1 cellular context compared by ENCODE assay signal in the genomic region with DNA sequence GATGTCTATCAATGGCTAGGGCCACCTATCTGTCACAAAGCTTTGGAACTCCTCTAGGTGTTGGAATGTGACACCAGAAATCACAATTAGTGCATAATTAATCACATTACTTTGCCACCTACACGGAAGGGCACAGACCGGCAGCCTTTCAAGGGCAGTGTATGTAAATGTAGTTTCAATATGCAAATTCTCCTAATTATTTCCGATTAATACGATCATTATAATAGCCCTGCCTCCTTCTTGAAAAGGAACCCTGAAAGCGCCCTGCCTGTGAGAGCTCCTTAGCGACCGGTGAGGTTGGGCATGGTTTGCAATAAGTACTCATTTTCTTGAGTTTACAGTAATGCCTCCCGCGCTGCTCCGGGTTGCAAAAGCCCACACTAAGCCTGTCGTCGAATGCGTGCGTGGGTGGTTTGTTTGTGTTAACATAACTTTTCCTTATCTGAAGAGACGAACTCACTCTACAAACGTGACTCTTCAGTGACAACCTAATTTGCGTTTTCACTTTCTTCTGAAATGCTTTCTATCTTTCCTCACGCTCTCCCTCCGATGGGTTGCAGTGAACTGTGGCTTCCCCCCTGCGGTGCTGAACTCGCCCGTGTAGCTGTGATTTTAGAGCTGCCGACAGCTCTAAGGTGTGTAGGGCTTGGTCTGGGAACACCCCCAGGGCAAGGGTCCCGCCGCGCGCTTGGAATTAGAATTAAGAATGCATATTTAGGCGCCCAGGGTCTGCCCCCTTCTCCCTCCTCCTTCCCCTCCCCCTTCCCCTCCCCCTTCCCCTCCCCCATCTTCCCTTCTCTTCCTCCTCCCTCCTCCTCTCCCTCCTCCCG.
TF ChIP-seq lines count a peak whose summit lies in the region.

No MANE protein-coding gene starts in this region.

TF ChIP-seq in K562, 482 proteins besides CTCF, POLR2A, EP300 and RAD21 (continued from another document and continues in another):
- TF ChIP-seq, protein P1, sequence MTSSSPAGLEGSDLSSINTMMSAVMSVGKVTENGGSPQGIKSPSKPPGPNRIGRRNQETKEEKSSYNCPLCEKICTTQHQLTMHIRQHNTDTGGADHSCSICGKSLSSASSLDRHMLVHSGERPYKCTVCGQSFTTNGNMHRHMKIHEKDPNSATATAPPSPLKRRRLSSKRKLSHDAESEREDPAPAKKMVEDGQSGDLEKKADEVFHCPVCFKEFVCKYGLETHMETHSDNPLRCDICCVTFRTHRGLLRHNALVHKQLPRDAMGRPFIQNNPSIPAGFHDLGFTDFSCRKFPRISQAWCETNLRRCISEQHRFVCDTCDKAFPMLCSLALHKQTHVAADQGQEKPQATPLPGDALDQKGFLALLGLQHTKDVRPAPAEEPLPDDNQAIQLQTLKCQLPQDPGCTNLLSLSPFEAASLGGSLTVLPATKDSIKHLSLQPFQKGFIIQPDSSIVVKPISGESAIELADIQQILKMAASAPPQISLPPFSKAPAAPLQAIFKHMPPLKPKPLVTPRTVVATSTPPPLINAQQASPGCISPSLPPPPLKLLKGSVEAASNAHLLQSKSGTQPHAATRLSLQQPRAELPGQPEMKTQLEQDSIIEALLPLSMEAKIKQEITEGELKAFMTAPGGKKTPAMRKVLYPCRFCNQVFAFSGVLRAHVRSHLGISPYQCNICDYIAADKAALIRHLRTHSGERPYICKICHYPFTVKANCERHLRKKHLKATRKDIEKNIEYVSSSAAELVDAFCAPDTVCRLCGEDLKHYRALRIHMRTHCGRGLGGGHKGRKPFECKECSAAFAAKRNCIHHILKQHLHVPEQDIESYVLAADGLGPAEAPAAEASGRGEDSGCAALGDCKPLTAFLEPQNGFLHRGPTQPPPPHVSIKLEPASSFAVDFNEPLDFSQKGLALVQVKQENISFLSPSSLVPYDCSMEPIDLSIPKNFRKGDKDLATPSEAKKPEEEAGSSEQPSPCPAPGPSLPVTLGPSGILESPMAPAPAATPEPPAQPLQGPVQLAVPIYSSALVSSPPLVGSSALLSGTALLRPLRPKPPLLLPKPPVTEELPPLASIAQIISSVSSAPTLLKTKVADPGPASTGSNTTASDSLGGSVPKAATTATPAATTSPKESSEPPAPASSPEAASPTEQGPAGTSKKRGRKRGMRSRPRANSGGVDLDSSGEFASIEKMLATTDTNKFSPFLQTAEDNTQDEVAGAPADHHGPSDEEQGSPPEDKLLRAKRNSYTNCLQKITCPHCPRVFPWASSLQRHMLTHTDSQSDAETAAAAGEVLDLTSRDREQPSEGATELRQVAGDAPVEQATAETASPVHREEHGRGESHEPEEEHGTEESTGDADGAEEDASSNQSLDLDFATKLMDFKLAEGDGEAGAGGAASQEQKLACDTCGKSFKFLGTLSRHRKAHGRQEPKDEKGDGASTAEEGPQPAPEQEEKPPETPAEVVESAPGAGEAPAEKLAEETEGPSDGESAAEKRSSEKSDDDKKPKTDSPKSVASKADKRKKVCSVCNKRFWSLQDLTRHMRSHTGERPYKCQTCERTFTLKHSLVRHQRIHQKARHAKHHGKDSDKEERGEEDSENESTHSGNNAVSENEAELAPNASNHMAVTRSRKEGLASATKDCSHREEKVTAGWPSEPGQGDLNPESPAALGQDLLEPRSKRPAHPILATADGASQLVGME (CRISPR knock-in tag; IDR thresholded peaks at IDR 0.05): no peak
- TF ChIP-seq TAF7 (tag; IDR thresholded peaks at IDR 0.05): no peak
- no peak for TF ChIP-seq SRSF1 (IDR thresholded peaks at IDR 0.05; ENCODE audit: low read depth, low read length)
- TF ChIP-seq, protein P2, sequence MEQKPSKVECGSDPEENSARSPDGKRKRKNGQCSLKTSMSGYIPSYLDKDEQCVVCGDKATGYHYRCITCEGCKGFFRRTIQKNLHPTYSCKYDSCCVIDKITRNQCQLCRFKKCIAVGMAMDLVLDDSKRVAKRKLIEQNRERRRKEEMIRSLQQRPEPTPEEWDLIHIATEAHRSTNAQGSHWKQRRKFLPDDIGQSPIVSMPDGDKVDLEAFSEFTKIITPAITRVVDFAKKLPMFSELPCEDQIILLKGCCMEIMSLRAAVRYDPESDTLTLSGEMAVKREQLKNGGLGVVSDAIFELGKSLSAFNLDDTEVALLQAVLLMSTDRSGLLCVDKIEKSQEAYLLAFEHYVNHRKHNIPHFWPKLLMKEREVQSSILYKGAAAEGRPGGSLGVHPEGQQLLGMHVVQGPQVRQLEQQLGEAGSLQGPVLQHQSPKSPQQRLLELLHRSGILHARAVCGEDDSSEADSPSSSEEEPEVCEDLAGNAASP (IDR thresholded peaks at IDR 0.05): no peak
- TF ChIP-seq PRMT5 (CRISPR knock-in tag; IDR thresholded peaks at IDR 0.05): no peak
- no peak for TF ChIP-seq JUNB (CRISPR knock-in tag; conservative IDR thresholded peaks at IDR 0.05)
- no peak for TF ChIP-seq ZNF121 (CRISPR knock-in tag; conservative IDR thresholded peaks at IDR 0.05)
- TF ChIP-seq, protein P3, sequence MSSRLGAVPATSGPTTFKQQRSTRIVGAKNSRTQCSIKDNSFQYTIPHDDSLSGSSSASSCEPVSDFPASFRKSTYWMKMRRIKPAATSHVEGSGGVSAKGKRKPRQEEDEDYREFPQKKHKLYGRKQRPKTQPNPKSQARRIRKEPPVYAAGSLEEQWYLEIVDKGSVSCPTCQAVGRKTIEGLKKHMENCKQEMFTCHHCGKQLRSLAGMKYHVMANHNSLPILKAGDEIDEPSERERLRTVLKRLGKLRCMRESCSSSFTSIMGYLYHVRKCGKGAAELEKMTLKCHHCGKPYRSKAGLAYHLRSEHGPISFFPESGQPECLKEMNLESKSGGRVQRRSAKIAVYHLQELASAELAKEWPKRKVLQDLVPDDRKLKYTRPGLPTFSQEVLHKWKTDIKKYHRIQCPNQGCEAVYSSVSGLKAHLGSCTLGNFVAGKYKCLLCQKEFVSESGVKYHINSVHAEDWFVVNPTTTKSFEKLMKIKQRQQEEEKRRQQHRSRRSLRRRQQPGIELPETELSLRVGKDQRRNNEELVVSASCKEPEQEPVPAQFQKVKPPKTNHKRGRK (tag; IDR thresholded peaks at IDR 0.05): no peak
- no peak for TF ChIP-seq ZNF431 (CRISPR knock-in tag; IDR thresholded peaks at IDR 0.05)
- TF ChIP-seq, protein P4, sequence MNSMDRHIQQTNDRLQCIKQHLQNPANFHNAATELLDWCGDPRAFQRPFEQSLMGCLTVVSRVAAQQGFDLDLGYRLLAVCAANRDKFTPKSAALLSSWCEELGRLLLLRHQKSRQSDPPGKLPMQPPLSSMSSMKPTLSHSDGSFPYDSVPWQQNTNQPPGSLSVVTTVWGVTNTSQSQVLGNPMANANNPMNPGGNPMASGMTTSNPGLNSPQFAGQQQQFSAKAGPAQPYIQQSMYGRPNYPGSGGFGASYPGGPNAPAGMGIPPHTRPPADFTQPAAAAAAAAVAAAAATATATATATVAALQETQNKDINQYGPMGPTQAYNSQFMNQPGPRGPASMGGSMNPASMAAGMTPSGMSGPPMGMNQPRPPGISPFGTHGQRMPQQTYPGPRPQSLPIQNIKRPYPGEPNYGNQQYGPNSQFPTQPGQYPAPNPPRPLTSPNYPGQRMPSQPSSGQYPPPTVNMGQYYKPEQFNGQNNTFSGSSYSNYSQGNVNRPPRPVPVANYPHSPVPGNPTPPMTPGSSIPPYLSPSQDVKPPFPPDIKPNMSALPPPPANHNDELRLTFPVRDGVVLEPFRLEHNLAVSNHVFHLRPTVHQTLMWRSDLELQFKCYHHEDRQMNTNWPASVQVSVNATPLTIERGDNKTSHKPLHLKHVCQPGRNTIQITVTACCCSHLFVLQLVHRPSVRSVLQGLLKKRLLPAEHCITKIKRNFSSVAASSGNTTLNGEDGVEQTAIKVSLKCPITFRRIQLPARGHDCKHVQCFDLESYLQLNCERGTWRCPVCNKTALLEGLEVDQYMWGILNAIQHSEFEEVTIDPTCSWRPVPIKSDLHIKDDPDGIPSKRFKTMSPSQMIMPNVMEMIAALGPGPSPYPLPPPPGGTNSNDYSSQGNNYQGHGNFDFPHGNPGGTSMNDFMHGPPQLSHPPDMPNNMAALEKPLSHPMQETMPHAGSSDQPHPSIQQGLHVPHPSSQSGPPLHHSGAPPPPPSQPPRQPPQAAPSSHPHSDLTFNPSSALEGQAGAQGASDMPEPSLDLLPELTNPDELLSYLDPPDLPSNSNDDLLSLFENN (IDR thresholded peaks at IDR 0.05; ENCODE audit: low read depth in 2 of 2, low read length in 2 of 2): 0 out of 4 replicates have a peak, but pooled peaks of 1 of the 2 experiments have one; percentile 29
- TF ChIP-seq, protein P5, sequence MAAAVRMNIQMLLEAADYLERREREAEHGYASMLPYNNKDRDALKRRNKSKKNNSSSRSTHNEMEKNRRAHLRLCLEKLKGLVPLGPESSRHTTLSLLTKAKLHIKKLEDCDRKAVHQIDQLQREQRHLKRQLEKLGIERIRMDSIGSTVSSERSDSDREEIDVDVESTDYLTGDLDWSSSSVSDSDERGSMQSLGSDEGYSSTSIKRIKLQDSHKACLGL (CRISPR knock-in tag; IDR thresholded peaks at IDR 0.05; ENCODE audit: borderline replicate concordance, poor library complexity, severe bottlenecking): no peak
- TF ChIP-seq ZFPM2 (CRISPR knock-in tag; IDR thresholded peaks at IDR 0.05): no peak
- no peak for TF ChIP-seq ZNF124 (CRISPR knock-in tag; IDR thresholded peaks at IDR 0.05)
- TF ChIP-seq, protein P6, sequence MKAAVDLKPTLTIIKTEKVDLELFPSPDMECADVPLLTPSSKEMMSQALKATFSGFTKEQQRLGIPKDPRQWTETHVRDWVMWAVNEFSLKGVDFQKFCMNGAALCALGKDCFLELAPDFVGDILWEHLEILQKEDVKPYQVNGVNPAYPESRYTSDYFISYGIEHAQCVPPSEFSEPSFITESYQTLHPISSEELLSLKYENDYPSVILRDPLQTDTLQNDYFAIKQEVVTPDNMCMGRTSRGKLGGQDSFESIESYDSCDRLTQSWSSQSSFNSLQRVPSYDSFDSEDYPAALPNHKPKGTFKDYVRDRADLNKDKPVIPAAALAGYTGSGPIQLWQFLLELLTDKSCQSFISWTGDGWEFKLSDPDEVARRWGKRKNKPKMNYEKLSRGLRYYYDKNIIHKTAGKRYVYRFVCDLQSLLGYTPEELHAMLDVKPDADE (conservative IDR thresholded peaks at IDR 0.05; ENCODE audit: control insufficient read depth, low read depth, low read length): no peak
- 0 out of 2 replicates have a peak, but pooled peaks have one; percentile 7 for TF ChIP-seq TCF3 (CRISPR knock-in tag; IDR thresholded peaks at IDR 0.05)
- TF ChIP-seq, protein P7, sequence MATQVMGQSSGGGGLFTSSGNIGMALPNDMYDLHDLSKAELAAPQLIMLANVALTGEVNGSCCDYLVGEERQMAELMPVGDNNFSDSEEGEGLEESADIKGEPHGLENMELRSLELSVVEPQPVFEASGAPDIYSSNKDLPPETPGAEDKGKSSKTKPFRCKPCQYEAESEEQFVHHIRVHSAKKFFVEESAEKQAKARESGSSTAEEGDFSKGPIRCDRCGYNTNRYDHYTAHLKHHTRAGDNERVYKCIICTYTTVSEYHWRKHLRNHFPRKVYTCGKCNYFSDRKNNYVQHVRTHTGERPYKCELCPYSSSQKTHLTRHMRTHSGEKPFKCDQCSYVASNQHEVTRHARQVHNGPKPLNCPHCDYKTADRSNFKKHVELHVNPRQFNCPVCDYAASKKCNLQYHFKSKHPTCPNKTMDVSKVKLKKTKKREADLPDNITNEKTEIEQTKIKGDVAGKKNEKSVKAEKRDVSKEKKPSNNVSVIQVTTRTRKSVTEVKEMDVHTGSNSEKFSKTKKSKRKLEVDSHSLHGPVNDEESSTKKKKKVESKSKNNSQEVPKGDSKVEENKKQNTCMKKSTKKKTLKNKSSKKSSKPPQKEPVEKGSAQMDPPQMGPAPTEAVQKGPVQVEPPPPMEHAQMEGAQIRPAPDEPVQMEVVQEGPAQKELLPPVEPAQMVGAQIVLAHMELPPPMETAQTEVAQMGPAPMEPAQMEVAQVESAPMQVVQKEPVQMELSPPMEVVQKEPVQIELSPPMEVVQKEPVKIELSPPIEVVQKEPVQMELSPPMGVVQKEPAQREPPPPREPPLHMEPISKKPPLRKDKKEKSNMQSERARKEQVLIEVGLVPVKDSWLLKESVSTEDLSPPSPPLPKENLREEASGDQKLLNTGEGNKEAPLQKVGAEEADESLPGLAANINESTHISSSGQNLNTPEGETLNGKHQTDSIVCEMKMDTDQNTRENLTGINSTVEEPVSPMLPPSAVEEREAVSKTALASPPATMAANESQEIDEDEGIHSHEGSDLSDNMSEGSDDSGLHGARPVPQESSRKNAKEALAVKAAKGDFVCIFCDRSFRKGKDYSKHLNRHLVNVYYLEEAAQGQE (CRISPR knock-in tag; IDR thresholded peaks at IDR 0.05; ENCODE audit: low read depth): no peak
- TF ChIP-seq, protein P8, sequence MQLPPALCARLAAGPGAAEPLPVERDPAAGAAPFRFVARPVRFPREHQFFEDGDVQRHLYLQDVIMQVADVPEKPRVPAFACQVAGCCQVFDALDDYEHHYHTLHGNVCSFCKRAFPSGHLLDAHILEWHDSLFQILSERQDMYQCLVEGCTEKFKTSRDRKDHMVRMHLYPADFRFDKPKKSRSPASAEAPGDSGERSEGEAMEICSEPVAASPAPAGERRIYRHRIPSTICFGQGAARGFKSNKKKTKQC (CRISPR knock-in tag; IDR thresholded peaks at IDR 0.05): no peak
- TF ChIP-seq ZNF175 (CRISPR knock-in tag; IDR thresholded peaks at IDR 0.05; ENCODE audit: low read depth): no peak
- TF ChIP-seq ZNF217 (CRISPR knock-in tag; IDR thresholded peaks at IDR 0.05): no peak
- no peak for TF ChIP-seq CC2D1A (IDR thresholded peaks at IDR 0.05)
- TF ChIP-seq PHB (CRISPR knock-in tag; IDR thresholded peaks at IDR 0.05): no peak
- no peak; the same call in 1 of the 2 replicates for TF ChIP-seq CREB1 (IDR thresholded peaks at IDR 0.05)
- no peak; the same call in 1 of the 2 replicates for TF ChIP-seq CREB1 (CRISPR knock-in tag; IDR thresholded peaks at IDR 0.05)
- no peak for TF ChIP-seq CBX8 (IDR thresholded peaks at IDR 0.05; ENCODE audit: borderline replicate concordance, extremely low read depth, low read depth, low read length, poor library complexity, severe bottlenecking)
- no peak for TF ChIP-seq PHB2 (IDR thresholded peaks at IDR 0.05; ENCODE audit: low read depth)
- no peak for TF ChIP-seq FIP1L1 (IDR thresholded peaks at IDR 0.05; ENCODE audit: low read depth, low read length, poor library complexity, severe bottlenecking)
- no peak for TF ChIP-seq GATAD2B (IDR thresholded peaks at IDR 0.05; ENCODE audit: borderline replicate concordance)
- TF ChIP-seq ETV1 (tag; conservative IDR thresholded peaks at IDR 0.05; ENCODE audit: low read depth): no peak
- TF ChIP-seq L3MBTL2 (IDR thresholded peaks at IDR 0.05): no peak; the same call in none of the 2 replicates
- TF ChIP-seq ZC3H4 (CRISPR knock-in tag; IDR thresholded peaks at IDR 0.05; ENCODE audit: borderline replicate concordance): no peak
- no peak for TF ChIP-seq ETV5 (CRISPR knock-in tag; IDR thresholded peaks at IDR 0.05; ENCODE audit: low read depth)
- TF ChIP-seq ZNF780A (CRISPR knock-in tag; IDR thresholded peaks at IDR 0.05): no peak
- TF ChIP-seq MYNN (IDR thresholded peaks at IDR 0.05): no peak
- TF ChIP-seq MYNN (CRISPR knock-in tag; IDR thresholded peaks at IDR 0.05): no peak
- no peak for TF ChIP-seq GABPB2 (CRISPR knock-in tag; conservative IDR thresholded peaks at IDR 0.05)
- TF ChIP-seq NCOA6 (IDR thresholded peaks at IDR 0.05): no peak
- no peak for TF ChIP-seq HOXB6 (CRISPR knock-in tag; IDR thresholded peaks at IDR 0.05; ENCODE audit: borderline replicate concordance)
- TF ChIP-seq STAG1 (CRISPR knock-in tag; IDR thresholded peaks at IDR 0.05; ENCODE audit: borderline replicate concordance): no peak
- no peak for TF ChIP-seq ZNF41 (CRISPR knock-in tag; conservative IDR thresholded peaks at IDR 0.05)
- TF ChIP-seq FOXA3 (CRISPR knock-in tag; conservative IDR thresholded peaks at IDR 0.05 in 1 of 2, IDR thresholded peaks at IDR 0.05 in 1 of 2): no peak
